ENCODE assay signal across 18 cellular contexts in the genomic region with DNA sequence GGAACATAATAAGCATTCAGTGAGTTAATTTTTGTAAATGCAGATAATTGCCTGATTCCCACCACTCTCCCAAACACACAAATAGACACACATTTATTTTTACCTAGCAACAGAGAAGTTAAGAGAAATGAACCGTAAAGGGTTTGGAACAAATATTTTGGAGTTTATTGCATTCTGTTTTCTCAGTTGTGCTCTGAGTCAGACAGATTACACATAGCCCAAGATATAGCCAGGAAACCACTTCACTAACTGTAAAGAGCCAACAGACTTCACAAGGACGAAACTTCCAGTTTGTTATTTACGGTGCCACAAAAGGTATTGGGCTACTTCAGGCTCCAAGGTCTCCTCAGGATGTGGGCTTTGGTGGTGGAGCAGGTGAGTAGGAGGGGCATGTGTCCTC.
DNase-seq lines count a peak whose midpoint lies in the region; ATAC-seq, FAIRE-seq and TF ChIP-seq lines count a peak whose summit lies in the region.
"Had no signal": no experiment of that assay in that cellular context is flagged by ENCODE, and none has a peak within 500 bp of the region (broad histone marks: within the 10 kb centered on the region; RNA-seq: fewer than 3 reads in every experiment).

No MANE protein-coding gene starts in this region.

- peak overlapping the region; percentile 2 for H3K27ac Mint-ChIP-seq in osteocyte (ENCODE audit: unreplicated experiment)
- H3K27ac Mint-ChIP-seq: activated CD4-positive, alpha-beta memory T cell treated with anti-CD3 and anti-CD28 coated beads, Interleukin-2, amount 10 ng/mL, durations not matched to agents 7 days and 5 days; activated naive CD8-positive, alpha-beta T cell treated with anti-CD3 and anti-CD28 coated beads, Interleukin-2, amount 50 U/mL, for 24 hours; B cell; progenitor cell of endocrine pancreas had no signal

- H3K9me1 ChIP-seq in endothelial cell of umbilical vein (replicated peaks; ENCODE audit: control insufficient read depth, extremely low read depth, insufficient read depth, low read length): no peaks in the 10 kb centered on the region

- no peaks in the 10 kb centered on the region for H3K27me3 Mint-ChIP-seq in osteocyte (ENCODE audit: unreplicated experiment)
- H3K27me3 Mint-ChIP-seq: activated CD4-positive, alpha-beta memory T cell treated with anti-CD3 and anti-CD28 coated beads, Interleukin-2, amount 10 ng/mL, durations not matched to agents 7 days and 5 days; B cell; progenitor cell of endocrine pancreas had no signal

- H3K4me1 ChIP-seq in endothelial cell of umbilical vein (ENCODE audit: control insufficient read depth, extremely low read depth, insufficient read depth, low read length): no peaks in the 10 kb centered on the region
- H3K4me1 ChIP-seq: left ventricle myocardium inferior had no signal

- intact Hi-C loops in endothelial cell of umbilical vein (cut with micrococcal nuclease): no loop called here

- H3K27ac ChIP-seq in RWPE1 (no peak overlapping the region), endothelial cell of umbilical vein (ENCODE audit: insufficient read depth, low read depth, low read length) (no peak overlapping the region)
- H3K27ac ChIP-seq: left ventricle myocardium inferior had no signal

- H3K36me3 ChIP-seq in endothelial cell of umbilical vein (ENCODE audit: control insufficient read depth in 2 of 2, extremely low read depth in 1 of 2, insufficient read depth in 2 of 2, low read length in 2 of 2): no peaks in the 10 kb centered on the region
- H3K36me3 ChIP-seq: left ventricle myocardium inferior had no signal

- H3K27me3 ChIP-seq in endothelial cell of umbilical vein (ENCODE audit: control insufficient read depth in 2 of 2, insufficient read depth in 2 of 2, low read length in 2 of 2): no peaks in the 10 kb centered on the region

- TF ChIP-seq CTCF in RWPE1 (conservative IDR thresholded peaks at IDR 0.05; ENCODE audit: low read depth) (no peak), endothelial cell of umbilical vein (IDR thresholded peaks at IDR 0.05; ENCODE audit: extremely low read depth in 1 of 2, insufficient read depth in 1 of 2, low read depth in 1 of 2, low read length in 2 of 2) (no peak), osteocyte (IDR thresholded peaks at IDR 0.05) (no peak)

- peak overlapping the region; percentile 96 for H2AFZ ChIP-seq in endothelial cell of umbilical vein (ENCODE audit: low read depth, low read length)

- TF ChIP-seq POLR2A in endothelial cell of umbilical vein (IDR thresholded peaks at IDR 0.05; ENCODE audit: low read depth, low read length): no peak

- no peak overlapping the region for H3K4me3 Mint-ChIP-seq in osteocyte (ENCODE audit: unreplicated experiment)
- H3K4me3 Mint-ChIP-seq: activated CD4-positive, alpha-beta memory T cell treated with anti-CD3 and anti-CD28 coated beads, Interleukin-2, amount 10 ng/mL, durations not matched to agents 7 days and 5 days; activated naive CD8-positive, alpha-beta T cell treated with anti-CD3 and anti-CD28 coated beads, Interleukin-2, amount 50 U/mL, for 24 hours; B cell had no signal

- DNase-seq in Daoy (ENCODE audit: low read depth) (peak; percentile 28), RWPE1 (ENCODE audit: low spot score) (peak; percentile 7), endothelial cell of umbilical vein (ENCODE audit: low read depth, low spot score) (peak; percentile 39), osteocyte (ENCODE audit: extremely low spot score, unreplicated experiment) (no peak), NCI-H1417 treated with DMSO at 0.1 percent for 48 hours (lab: John Stamatoyannopoulos, UW) (no peak)
- DNase-seq: activated CD4-positive, alpha-beta memory T cell treated with anti-CD3 and anti-CD28 coated beads, Interleukin-2, amount 10 ng/mL, durations not matched to agents 7 days and 5 days; activated naive CD8-positive, alpha-beta T cell treated with anti-CD3 and anti-CD28 coated beads, Interleukin-2, amount 50 U/mL, for 24 hours; cortex of kidney; hippocampal formation; left ventricle myocardium inferior; NCI-H1694; NCI-H524 treated with DMSO at 0.1 percent for 48 hours had no signal

- H3K9me3 Mint-ChIP-seq in osteocyte (ENCODE audit: unreplicated experiment): peaks cover 6% of the 10 kb centered on the region
- H3K9me3 Mint-ChIP-seq: activated CD4-positive, alpha-beta memory T cell treated with anti-CD3 and anti-CD28 coated beads, Interleukin-2, amount 10 ng/mL, durations not matched to agents 7 days and 5 days; activated naive CD8-positive, alpha-beta T cell treated with anti-CD3 and anti-CD28 coated beads, Interleukin-2, amount 50 U/mL, for 24 hours had no signal

- H3K4me1 Mint-ChIP-seq in osteocyte (ENCODE audit: unreplicated experiment): peaks cover 43% of the 10 kb centered on the region
- H3K4me1 Mint-ChIP-seq: activated CD4-positive, alpha-beta memory T cell treated with anti-CD3 and anti-CD28 coated beads, Interleukin-2, amount 10 ng/mL, durations not matched to agents 7 days and 5 days; B cell had no signal

- FAIRE-seq in endothelial cell of umbilical vein (lab: Jason Lieb, UNC): peak; percentile 73

- H4K20me1 ChIP-seq in endothelial cell of umbilical vein (replicated peaks; ENCODE audit: control insufficient read depth, extremely low read depth, insufficient read depth, low read length): no peaks in the 10 kb centered on the region

- dilution Hi-C loops in endothelial cell of umbilical vein (cut with MboI; ENCODE audit: extremely low pct_ligation_motif_present, low sequenced_read_pairs): no loop called here

- H3K9ac ChIP-seq in endothelial cell of umbilical vein (replicated peaks; ENCODE audit: extremely low read depth, insufficient read depth, low read length): no peak overlapping the region

- peaks cover 1% of the 10 kb centered on the region for H3K36me3 Mint-ChIP-seq in osteocyte (ENCODE audit: unreplicated experiment)

- H3K4me3 ChIP-seq in endothelial cell of umbilical vein (replicated peaks in 1 of 3; ENCODE audit: insufficient read depth in 1 of 3, low read depth in 1 of 3, low read length in 3 of 3): no peak overlapping the region
- H3K4me3 ChIP-seq: left ventricle myocardium inferior had no signal

- CTCF ChIA-PET in RWPE1 (lab: Yijun Ruan, JAX): no interaction called here
- CTCF ChIA-PET in endothelial cell of umbilical vein (lab: Charles Lee): no interaction called here

- H3K9me3 ChIP-seq in endothelial cell of umbilical vein (replicated peaks; ENCODE audit: control insufficient read depth, insufficient read depth, low read length): no peaks in the 10 kb centered on the region
- H3K9me3 ChIP-seq: left ventricle myocardium inferior had no signal

- H3K4me2 ChIP-seq in endothelial cell of umbilical vein (ENCODE audit: insufficient read depth, low read length): peak overlapping the region; percentile 47

- no TSS peak for BruUV-seq in endothelial cell of umbilical vein (replicated peaks; lab: Mats Ljungman, UMichigan)

- no peaks in the 10 kb centered on the region for H3K79me2 ChIP-seq in endothelial cell of umbilical vein (ENCODE audit: control insufficient read depth, insufficient read depth, low read length)

- ATAC-seq in HG03565 (IDR thresholded peaks at IDR 0.05; ENCODE audit: unreplicated experiment) (no peak), GM19023 (IDR thresholded peaks at IDR 0.05; ENCODE audit: unreplicated experiment) (no peak), GM18502 (IDR thresholded peaks at IDR 0.05; ENCODE audit: poor library complexity, unreplicated experiment) (no peak)
- ATAC-seq: activated naive CD8-positive, alpha-beta T cell treated with anti-CD3 and anti-CD28 coated beads, Interleukin-2, amount 50 U/mL, for 24 hours; esophagus mucosa had no signal

- POLR2A ChIA-PET in RWPE1 (lab: Yijun Ruan, JAX; ENCODE audit: low non-redundant PET) (no interaction called here), endothelial cell of umbilical vein (lab: Charles Lee) (no interaction called here)

TF ChIP-seq in endothelial cell of umbilical vein, 7 proteins besides CTCF, POLR2A, EP300 and RAD21:
- no peak for TF ChIP-seq EZH2 (IDR thresholded peaks at IDR 0.05; ENCODE audit: borderline replicate concordance, low read depth, low read length, severe bottlenecking)
- TF ChIP-seq GATA2 (IDR thresholded peaks at IDR 0.05; ENCODE audit: insufficient read depth, insufficient read length, low read depth, low read length): no peak
- no peak for TF ChIP-seq POLR2AphosphoS5 (IDR thresholded peaks at IDR 0.05; ENCODE audit: insufficient read depth, low read depth, low read length)

Comparison
In these comparisons a context has a peak if more than half of its experiments do, and no peak if none do; other contexts are left out.
1. DNase-seq: peak in Daoy (single experiment), RWPE1 (single experiment) and endothelial cell of umbilical vein (single experiment); none in osteocyte (single experiment) and NCI-H1417 treated with DMSO at 0.1 percent for 48 hours (single experiment).